8 cellular contexts compared by ENCODE assay signal in the genomic region with DNA sequence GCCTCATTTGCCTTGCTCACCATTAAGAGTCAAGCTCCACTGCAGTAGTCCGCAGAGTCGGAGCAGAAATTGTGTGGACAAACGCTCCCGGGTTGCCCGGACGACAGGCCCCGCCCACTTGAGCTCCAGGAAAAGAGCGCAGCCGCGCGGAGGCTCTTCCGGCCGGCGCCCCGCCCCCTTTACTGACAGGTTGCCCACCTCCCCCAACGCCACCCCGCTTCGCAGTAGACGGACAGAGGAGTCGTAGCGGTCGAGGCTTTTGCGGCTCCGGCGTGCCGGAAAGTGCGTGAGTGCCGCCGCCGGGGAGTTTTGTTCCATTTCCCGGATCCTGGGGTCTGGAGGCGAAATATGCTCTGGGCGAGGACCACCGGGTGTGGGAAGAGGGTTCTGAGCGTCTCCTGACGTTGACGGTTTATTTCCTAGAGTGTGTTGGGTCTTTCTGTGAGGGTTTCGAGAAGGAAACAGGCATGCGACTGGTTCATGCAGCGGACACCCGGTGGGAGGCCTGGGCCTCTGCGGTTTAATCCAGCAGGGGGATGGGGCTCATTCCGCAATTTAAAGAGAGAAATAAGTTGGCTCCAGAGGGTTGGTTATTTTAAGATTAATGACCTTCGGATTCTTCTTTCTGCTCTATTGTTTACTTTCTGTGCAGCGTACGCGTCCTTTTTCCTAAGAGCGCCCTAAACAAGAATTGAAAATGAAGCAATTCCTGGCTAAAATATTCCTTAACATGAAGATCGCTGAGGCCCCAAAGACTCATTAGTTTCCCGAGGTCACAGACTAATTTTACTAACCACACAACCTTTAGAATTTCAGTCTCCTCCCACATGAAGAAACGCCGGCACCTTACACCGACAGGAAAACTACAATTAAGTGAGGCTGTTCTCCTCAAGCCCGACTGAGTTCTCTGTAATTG. TPM values are rescaled to one million over a fixed set of nuclear protein-coding genes. Genes with fewer than 3 reads are reported as not detected.
DNase-seq lines count a peak whose midpoint lies in the region; ATAC-seq and TF ChIP-seq lines count a peak whose summit lies in the region.

A gene with protein sequence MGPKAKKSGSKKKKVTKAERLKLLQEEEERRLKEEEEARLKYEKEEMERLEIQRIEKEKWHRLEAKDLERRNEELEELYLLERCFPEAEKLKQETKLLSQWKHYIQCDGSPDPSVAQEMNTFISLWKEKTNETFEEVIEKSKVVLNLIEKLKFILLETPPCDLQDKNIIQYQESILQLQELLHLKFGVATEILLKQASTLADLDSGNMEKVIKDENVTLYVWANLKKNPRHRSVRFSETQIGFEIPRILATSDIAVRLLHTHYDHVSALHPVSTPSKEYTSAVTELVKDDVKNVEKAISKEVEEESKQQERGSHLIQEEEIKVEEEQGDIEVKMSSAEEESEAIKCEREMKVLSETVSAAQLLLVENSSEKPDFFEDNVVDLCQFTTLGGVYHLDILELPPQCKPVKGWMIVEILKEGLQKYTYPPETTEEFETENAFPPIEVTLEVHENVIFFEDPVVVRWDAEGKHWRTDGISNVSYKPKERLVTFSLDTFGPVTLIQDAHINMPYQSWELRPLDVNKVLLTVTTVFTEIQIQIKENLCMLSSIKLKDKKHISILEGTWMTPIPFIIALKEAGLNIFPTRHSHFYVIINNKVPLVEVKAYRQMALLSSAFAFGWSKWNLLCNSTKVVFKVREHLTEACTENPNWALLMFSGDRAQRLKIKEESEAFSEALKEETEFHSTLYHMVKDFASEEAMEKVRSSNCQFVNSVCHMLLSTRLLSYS (minus strand): TSS at position 105 of the 916 bp plus-strand sequence. CDS start 82 bp downstream, at position 23.
A gene with protein sequence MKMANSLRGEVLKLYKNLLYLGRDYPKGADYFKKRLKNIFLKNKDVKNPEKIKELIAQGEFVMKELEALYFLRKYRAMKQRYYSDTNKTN (plus strand): TSS at position 182 of the 916 bp plus-strand sequence. CDS start 8,720 bp downstream, outside the sequence.

- H3K27me3 Mint-ChIP-seq in activated naive CD8-positive, alpha-beta T cell = no peaks in the 10 kb centered on the region

- H3K27ac ChIP-seq in temporal lobe (ENCODE audit: low read depth, low read length) = peak within 1 kb of the TSS; percentile 89

- peak within 1 kb of the TSS; percentile 99 for H3K4me3 Mint-ChIP-seq in activated naive CD8-positive, alpha-beta T cell

- peak; percentile 84 for DNase-seq in GM10266 (ENCODE audit: extremely low spot score)
- DNase-seq in NCI-H1092 treated with DMSO at 0.1 percent for 48 hours (lab: John Stamatoyannopoulos, UW) = peak; percentile 94
- DNase-seq in glomerular visceral epithelial cell (ENCODE audit: extremely low spot score) = peak; percentile 96
- DNase-seq in occipital lobe (lab: John Stamatoyannopoulos, UW) = peak; percentile 89

- TF ChIP-seq CTCF in GM10266 (IDR thresholded peaks at IDR 0.05; ENCODE audit: control insufficient read depth, insufficient read depth, low read depth, missing control alignments) = no peak

- no peaks in the 10 kb centered on the region for H3K9me3 Mint-ChIP-seq in activated naive CD8-positive, alpha-beta T cell (ENCODE audit: low read depth)

- peaks cover 4% of the 10 kb centered on the region for H3K36me3 Mint-ChIP-seq in activated naive CD8-positive, alpha-beta T cell

- peaks cover 35% of the 10 kb centered on the region for H3K4me1 Mint-ChIP-seq in activated naive CD8-positive, alpha-beta T cell (ENCODE audit: low read depth)

- ATAC-seq in HG02623 (IDR thresholded peaks at IDR 0.05; ENCODE audit: unreplicated experiment) (peak; percentile 95), SK-N-SH treated with all-trans-retinoic acid at 6 μM for 48 hours (peak; percentile 94)

- H3K27ac Mint-ChIP-seq in activated naive CD8-positive, alpha-beta T cell = peak within 1 kb of the TSS; percentile 98

TF ChIP-seq in SK-N-SH treated with all-trans-retinoic acid at 6 μM for 48 hours, 23 proteins besides CTCF, POLR2A, EP300 and RAD21:
- TF ChIP-seq, protein P1, sequence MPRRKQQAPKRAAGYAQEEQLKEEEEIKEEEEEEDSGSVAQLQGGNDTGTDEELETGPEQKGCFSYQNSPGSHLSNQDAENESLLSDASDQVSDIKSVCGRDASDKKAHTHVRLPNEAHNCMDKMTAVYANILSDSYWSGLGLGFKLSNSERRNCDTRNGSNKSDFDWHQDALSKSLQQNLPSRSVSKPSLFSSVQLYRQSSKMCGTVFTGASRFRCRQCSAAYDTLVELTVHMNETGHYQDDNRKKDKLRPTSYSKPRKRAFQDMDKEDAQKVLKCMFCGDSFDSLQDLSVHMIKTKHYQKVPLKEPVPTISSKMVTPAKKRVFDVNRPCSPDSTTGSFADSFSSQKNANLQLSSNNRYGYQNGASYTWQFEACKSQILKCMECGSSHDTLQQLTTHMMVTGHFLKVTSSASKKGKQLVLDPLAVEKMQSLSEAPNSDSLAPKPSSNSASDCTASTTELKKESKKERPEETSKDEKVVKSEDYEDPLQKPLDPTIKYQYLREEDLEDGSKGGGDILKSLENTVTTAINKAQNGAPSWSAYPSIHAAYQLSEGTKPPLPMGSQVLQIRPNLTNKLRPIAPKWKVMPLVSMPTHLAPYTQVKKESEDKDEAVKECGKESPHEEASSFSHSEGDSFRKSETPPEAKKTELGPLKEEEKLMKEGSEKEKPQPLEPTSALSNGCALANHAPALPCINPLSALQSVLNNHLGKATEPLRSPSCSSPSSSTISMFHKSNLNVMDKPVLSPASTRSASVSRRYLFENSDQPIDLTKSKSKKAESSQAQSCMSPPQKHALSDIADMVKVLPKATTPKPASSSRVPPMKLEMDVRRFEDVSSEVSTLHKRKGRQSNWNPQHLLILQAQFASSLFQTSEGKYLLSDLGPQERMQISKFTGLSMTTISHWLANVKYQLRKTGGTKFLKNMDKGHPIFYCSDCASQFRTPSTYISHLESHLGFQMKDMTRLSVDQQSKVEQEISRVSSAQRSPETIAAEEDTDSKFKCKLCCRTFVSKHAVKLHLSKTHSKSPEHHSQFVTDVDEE (CRISPR knock-in tag; IDR thresholded peaks at IDR 0.05) = 0 out of 2 replicates have a peak, but pooled peaks have one; percentile 34
- TF ChIP-seq ZNF565 (CRISPR knock-in tag; conservative IDR thresholded peaks at IDR 0.05; ENCODE audit: low read depth) = no peak

RNA-seq across cellular contexts. Expression of the first gene that starts in this region (rescaled TPM):
- total RNA-seq in occipital lobe (3.4 TPM), temporal lobe (3.9 TPM)

RNA-seq across cellular contexts. Expression of the second gene that starts in this region (rescaled TPM):
- total RNA-seq in occipital lobe = 32.0 TPM
- total RNA-seq in temporal lobe = 32.7 TPM

Comparison
In these comparisons a context has a peak if more than half of its experiments do, and no peak if none do; other contexts are left out.
1. Peak in every context shown above with its lines: DNase-seq, ATAC-seq and H3K27ac ChIP-seq.